27 cellular contexts compared by ENCODE assay signal in the genomic region with DNA sequence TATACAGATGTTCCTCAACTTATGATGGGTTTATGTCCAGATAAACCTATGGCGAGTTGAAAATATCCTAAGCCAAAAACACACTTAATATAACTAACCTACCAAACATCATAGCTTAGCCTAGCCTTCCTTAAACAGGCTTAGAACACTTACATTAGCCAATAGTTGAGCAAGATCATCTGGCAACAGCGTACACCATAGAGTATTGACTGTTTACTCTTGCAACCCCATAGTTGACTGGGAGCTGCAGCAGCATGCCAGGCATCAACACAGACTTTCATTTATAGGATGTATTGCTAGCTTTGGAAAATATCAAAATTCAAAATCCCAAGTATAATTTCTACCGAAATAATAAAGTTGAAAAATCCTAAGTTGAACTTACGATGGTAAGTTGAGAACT. TPM values are rescaled to one million over a fixed set of nuclear protein-coding genes. Genes with fewer than 3 reads are reported as not detected.
DNase-seq lines count a peak whose midpoint lies in the region; ATAC-seq and TF ChIP-seq lines count a peak whose summit lies in the region.
"Had no signal": no experiment of that assay in that cellular context is flagged by ENCODE, and none has a peak within 500 bp of the region (broad histone marks: within the 10 kb centered on the region; RNA-seq: fewer than 3 reads in every experiment).

No MANE protein-coding gene starts in this region.

- H3K9me3 ChIP-seq in right lobe of liver (no peaks in the 10 kb centered on the region), lower lobe of right lung (no peaks in the 10 kb centered on the region)
- H3K9me3 ChIP-seq: BE2C, BLaER1 had no signal

- H3K27ac Mint-ChIP-seq in GM23338, result no peak overlapping the region
- H3K27ac Mint-ChIP-seq: CD14-positive monocyte; CD4-positive, alpha-beta memory T cell; CD4-positive, CD25-positive, alpha-beta regulatory T cell; CD8-positive, alpha-beta memory T cell had no signal

- TF ChIP-seq CTCF in GM23338 (conservative IDR thresholded peaks at IDR 0.05; ENCODE audit: low read depth in 2 of 2) (no peak), right lobe of liver (IDR thresholded peaks at IDR 0.05) (no peak), lower lobe of right lung (IDR thresholded peaks at IDR 0.05) (no peak)

- no peak for TF ChIP-seq POLR2A in right lobe of liver (IDR thresholded peaks at IDR 0.05)

- H3K9me2 ChIP-seq in GM23338 (ENCODE audit: insufficient read depth), result no peaks in the 10 kb centered on the region

- H4K20me1 ChIP-seq in GM23338 (replicated peaks; ENCODE audit: insufficient read depth), result no peaks in the 10 kb centered on the region
- H4K20me1 ChIP-seq: BLaER1 had no signal

- ATAC-seq in GM23338, result no peak
- ATAC-seq in right lobe of liver, result peak; percentile 67 to 83 (median 79)
- ATAC-seq in lower lobe of right lung, result no peak
- ATAC-seq: GM12878 had no signal

- H3K4me3 ChIP-seq in GM23338 (no peak overlapping the region), right lobe of liver (no peak overlapping the region), lower lobe of right lung (no peak overlapping the region)
- H3K4me3 ChIP-seq: BLaER1, GM12878 had no signal

- 0 out of 2 replicates have a peak overlapping the region, but pooled peaks have one; percentile 23 for H2AFZ ChIP-seq in GM23338

- H3K9me3 Mint-ChIP-seq in GM23338, result no peaks in the 10 kb centered on the region
- H3K9me3 Mint-ChIP-seq: CD14-positive monocyte; CD8-positive, alpha-beta memory T cell had no signal

- H3K27ac ChIP-seq in GM23338 (ENCODE audit: low read depth), result no peak overlapping the region
- no peak overlapping the region for H3K27ac ChIP-seq in right lobe of liver
- H3K27ac ChIP-seq in lower lobe of right lung, result no peak overlapping the region
- H3K27ac ChIP-seq: BLaER1 had no signal

- H3K4me2 ChIP-seq in GM23338, result no peak overlapping the region
- H3K4me2 ChIP-seq: BLaER1 had no signal

- DNase-seq in GM23338 (ENCODE audit: low spot score) (no peak), fibroblast of peridontal ligament (ENCODE audit: extremely low read depth) (peak; percentile 7), right lobe of liver (peak in 1 of 3 donors; percentile 50), lower lobe of right lung (no peak), hypothalamus (lab: John Stamatoyannopoulos, UW) (no peak)
- DNase-seq: 8988T; ACHN; BE2C; C1 segment of cervical spinal cord; CD4-positive, alpha-beta memory T cell; CD4-positive, CD25-positive, alpha-beta regulatory T cell; CD8-positive, alpha-beta memory T cell; COR-L47; DMS 273 treated with DMSO at 0.1 percent for 48 hours; DMS153; DMS53; DMS79; DND-41; EL; GDM1 had no signal

- H3K4me1 ChIP-seq in GM23338 (ENCODE audit: insufficient read depth), result no peaks in the 10 kb centered on the region
- H3K4me1 ChIP-seq in right lobe of liver, result no peaks in the 10 kb centered on the region
- no peaks in the 10 kb centered on the region for H3K4me1 ChIP-seq in lower lobe of right lung
- H3K4me1 ChIP-seq: BE2C, BLaER1 had no signal

- no peaks in the 10 kb centered on the region for H3K79me2 ChIP-seq in GM23338 (replicated peaks; ENCODE audit: insufficient read depth)

- WGBS in right lobe of liver (ENCODE audit: insufficient coverage, low coverage, low lambda C conversion rate, missing lambda C conversion rate), result 58% methylated on average over 4 of the region's 4 CpGs

- no peaks in the 10 kb centered on the region for H3K4me1 Mint-ChIP-seq in GM23338

- H3F3A ChIP-seq in GM23338 (replicated peaks; ENCODE audit: low read depth), result no peaks in the 10 kb centered on the region

- H3K27me3 Mint-ChIP-seq in GM23338 (ENCODE audit: insufficient read depth, low read depth, poor library complexity), result peaks cover 3% of the 10 kb centered on the region

- H3K27me3 ChIP-seq in GM23338 (ENCODE audit: insufficient read depth) (no peaks in the 10 kb centered on the region; the same call in 1 of the 2 replicates), right lobe of liver (no peaks in the 10 kb centered on the region), lower lobe of right lung (ENCODE audit: low read depth) (no peaks in the 10 kb centered on the region)
- H3K27me3 ChIP-seq: BE2C, BLaER1 had no signal

- H3K36me3 ChIP-seq in GM23338 (ENCODE audit: insufficient read depth), result no peaks in the 10 kb centered on the region
- no peaks in the 10 kb centered on the region for H3K36me3 ChIP-seq in right lobe of liver
- no peaks in the 10 kb centered on the region for H3K36me3 ChIP-seq in lower lobe of right lung
- H3K36me3 ChIP-seq: BE2C, BLaER1 had no signal

- intact Hi-C loops in right lobe of liver (cut with DNase I) (no loop called here), lower lobe of right lung (cut with DNase I) (no loop called here)

- no peaks in the 10 kb centered on the region for H3K36me3 Mint-ChIP-seq in GM23338 (ENCODE audit: low read depth)
- H3K36me3 Mint-ChIP-seq: CD14-positive monocyte; CD4-positive, alpha-beta memory T cell; CD4-positive, CD25-positive, alpha-beta regulatory T cell; CD8-positive, alpha-beta memory T cell had no signal

- no peak overlapping the region for H3K4me3 Mint-ChIP-seq in GM23338
- H3K4me3 Mint-ChIP-seq: CD14-positive monocyte; CD4-positive, alpha-beta memory T cell; CD4-positive, CD25-positive, alpha-beta regulatory T cell; CD8-positive, alpha-beta memory T cell had no signal

TF ChIP-seq in GM23338, 12 proteins besides CTCF, POLR2A, EP300 and RAD21 (continues in another document):
- TF ChIP-seq EZH2phosphoT487 (IDR thresholded peaks at IDR 0.05; ENCODE audit: unreplicated experiment) (no peak), NANOG (IDR thresholded peaks at IDR 0.05; ENCODE audit: borderline replicate concordance) (no peak), JUNB (IDR thresholded peaks at IDR 0.05; ENCODE audit: unreplicated experiment) (no peak), STAT1 (IDR thresholded peaks at IDR 0.05; ENCODE audit: unreplicated experiment) (no peak)

RNA-seq across cellular contexts. Expression of a gene that starts 5.5 kb away (rescaled TPM):
- total RNA-seq in GM23338 (2014; rRNA removed; shearing (Covaris generic)), result not detected in 2 replicates
- polyA plus RNA-seq in GM23338 (2016; fragmentation: Nextera tagmentation; extraction: Ambion mirVana), result not detected in 2 replicates
- total RNA-seq in right lobe of liver (not detected), lower lobe of right lung (not detected)
- total RNA-seq: A673; CD4-positive, alpha-beta memory T cell; CD4-positive, CD25-positive, alpha-beta regulatory T cell; CD8-positive, alpha-beta memory T cell; Daoy; G401; GM12878 had no signal
- polyA plus RNA-seq: AG04450; CD14-positive monocyte; CD4-positive, alpha-beta memory T cell; CD4-positive, CD25-positive, alpha-beta regulatory T cell; CD8-positive, alpha-beta memory T cell; GM12878 had no signal

RNA-seq across cellular contexts. Expression of a gene that starts 17.4 kb away (rescaled TPM):
- not detected in 2 replicates for total RNA-seq in GM23338 (2014; rRNA removed; shearing (Covaris generic))
- not detected in 2 replicates for polyA plus RNA-seq in GM23338 (2016; fragmentation: Nextera tagmentation; extraction: Ambion mirVana)
- total RNA-seq in right lobe of liver (not detected), lower lobe of right lung (not detected)
- total RNA-seq: A673; CD4-positive, alpha-beta memory T cell; CD4-positive, CD25-positive, alpha-beta regulatory T cell; CD8-positive, alpha-beta memory T cell; Daoy; G401; GM12878 had no signal
- polyA plus RNA-seq: AG04450; CD14-positive monocyte; CD4-positive, alpha-beta memory T cell; CD4-positive, CD25-positive, alpha-beta regulatory T cell; CD8-positive, alpha-beta memory T cell; GM12878 had no signal

RNA-seq across cellular contexts. Expression of a gene that starts 28.2 kb away (rescaled TPM):
- total RNA-seq in GM23338 (2014; rRNA removed; shearing (Covaris generic)), result not detected in 2 replicates
- not detected in 2 replicates for polyA plus RNA-seq in GM23338 (2016; fragmentation: Nextera tagmentation; extraction: Ambion mirVana)
- total RNA-seq in right lobe of liver, result not detected
- total RNA-seq in lower lobe of right lung, result not detected
- total RNA-seq: A673; CD4-positive, alpha-beta memory T cell; CD4-positive, CD25-positive, alpha-beta regulatory T cell; CD8-positive, alpha-beta memory T cell; Daoy; G401; GM12878 had no signal
- polyA plus RNA-seq: AG04450; CD14-positive monocyte; CD4-positive, alpha-beta memory T cell; CD4-positive, CD25-positive, alpha-beta regulatory T cell; CD8-positive, alpha-beta memory T cell; GM12878 had no signal

RNA-seq across cellular contexts. Expression of a gene that starts 34.8 kb away (rescaled TPM):
- total RNA-seq in GM23338 (2014; rRNA removed; shearing (Covaris generic)), result not detected in 2 replicates
- not detected in 2 replicates for polyA plus RNA-seq in GM23338 (2016; fragmentation: Nextera tagmentation; extraction: Ambion mirVana)
- total RNA-seq in right lobe of liver (not detected), lower lobe of right lung (not detected)
- total RNA-seq: A673; CD4-positive, alpha-beta memory T cell; CD4-positive, CD25-positive, alpha-beta regulatory T cell; CD8-positive, alpha-beta memory T cell; Daoy; G401; GM12878 had no signal
- polyA plus RNA-seq: AG04450; CD14-positive monocyte; CD4-positive, alpha-beta memory T cell; CD4-positive, CD25-positive, alpha-beta regulatory T cell; CD8-positive, alpha-beta memory T cell; GM12878 had no signal

RNA-seq across cellular contexts. Expression of a gene that starts 40.5 kb away (rescaled TPM):
- not detected in 2 replicates for total RNA-seq in GM23338 (2014; rRNA removed; shearing (Covaris generic))
- not detected in 2 replicates for polyA plus RNA-seq in GM23338 (2016; fragmentation: Nextera tagmentation; extraction: Ambion mirVana)
- total RNA-seq in right lobe of liver (not detected), lower lobe of right lung (not detected)
- total RNA-seq: A673; CD4-positive, alpha-beta memory T cell; CD4-positive, CD25-positive, alpha-beta regulatory T cell; CD8-positive, alpha-beta memory T cell; Daoy; G401; GM12878 had no signal
- polyA plus RNA-seq: AG04450; CD14-positive monocyte; CD4-positive, alpha-beta memory T cell; CD4-positive, CD25-positive, alpha-beta regulatory T cell; CD8-positive, alpha-beta memory T cell; GM12878 had no signal

Comparison
In these comparisons a context has a peak if more than half of its experiments do, and no peak if none do; other contexts are left out.
1. ATAC-seq: peak in right lobe of liver (4 of 4); none in GM23338 (single experiment) and lower lobe of right lung (0 of 2).